In genomic region chr12:29591140-29592020, GRCh38 we compare ENCODE assay signal across 11 cellular contexts.
DNase-seq lines count a peak whose midpoint lies in the region; ATAC-seq and TF ChIP-seq lines count a peak whose summit lies in the region.
"Had no signal": no experiment of that assay in that cellular context is flagged by ENCODE, and none has a peak within 500 bp of the region (broad histone marks: within the 10 kb centered on the region; RNA-seq: fewer than 3 reads in every experiment).

No MANE protein-coding gene starts in this region.

- intact Hi-C loops in heart right ventricle (cut with DNase I): no loop called here

- H3K4me1 ChIP-seq in heart right ventricle: peaks cover 0 to 34% (median 0%) of the 10 kb centered on the region in 9 donors

- WGBS in heart right ventricle, 2 donors: 56 to 61% methylated on average over 11 of the region's 11 CpGs

- H3K4me3 ChIP-seq in WI38 (ENCODE audit: low read depth, low read length): no peak overlapping the region
- peak overlapping the region in 2 of 10 donors; percentile 5 to 8 for H3K4me3 ChIP-seq in heart right ventricle

- peaks cover 0 to 9% (median 0%) of the 10 kb centered on the region in 11 donors for H3K9me3 ChIP-seq in heart right ventricle

- peak; percentile 44; the same call in 2 of the 3 replicates for TF ChIP-seq CTCF in GM12872 (IDR thresholded peaks at IDR 0.05; ENCODE audit: insufficient read depth, low read depth, low read length)
- peak; percentile 68 for TF ChIP-seq CTCF in WI38 (IDR thresholded peaks at IDR 0.05; ENCODE audit: low read depth, low read length)
- TF ChIP-seq CTCF in heart right ventricle (IDR thresholded peaks at IDR 0.05): peak in 7 of 9 donors; percentile 21 to 50 (median 34)

- ATAC-seq in heart right ventricle (peak; percentile 71 to 91 (median 80)), GM19035 (IDR thresholded peaks at IDR 0.05; ENCODE audit: unreplicated experiment) (no peak)

- H3K27me3 ChIP-seq in heart right ventricle: no peaks in the 10 kb centered on the region

- H3K27ac ChIP-seq in heart right ventricle: peak overlapping the region in 2 of 10 donors; percentile 7 to 22

- H3K36me3 ChIP-seq in heart right ventricle: peaks cover 0 to 7% (median 0%) of the 10 kb centered on the region in 9 donors

- no peak for DNase-seq in heart right ventricle
- DNase-seq in renal cortical epithelial cell (ENCODE audit: low read depth): peak; percentile 13
- no peak for DNase-seq in NCI-H2081 treated with DMSO at 0.1 percent for 48 hours (lab: John Stamatoyannopoulos, UW)
- DNase-seq in midbrain (lab: John Stamatoyannopoulos, UW): no peak
- no peak for DNase-seq in stimulated activated CD4-positive, alpha-beta T cell treated with anti-CD3 and anti-CD28 coated beads, Interleukin-2, amount 100 ng/mL, for 48 hours
- DNase-seq: activated CD4-positive, alpha-beta T cell treated with anti-CD3 and anti-CD28 coated beads for 1 hour; activated naive CD8-positive, alpha-beta T cell treated with anti-CD3 and anti-CD28 coated beads, Interleukin-2, amount 10 ng/mL, durations not matched to agents 7 days and 5 days; stimulated activated CD8-positive, alpha-beta memory T cell treated with anti-CD3 and anti-CD28 coated beads, Interleukin-4, amount 100 ng/mL, for 48 hours had no signal
